1 cellular context compared by ENCODE assay signal in genomic region chr10:75399461-75400162, GRCh38.
TF ChIP-seq lines count a peak whose summit lies in the region.

No MANE protein-coding gene starts in this region.

TF ChIP-seq in HepG2, 621 proteins besides CTCF, POLR2A, EP300 and RAD21 (continued from another document and continues in another):
- no peak for TF ChIP-seq AKNA (CRISPR knock-in tag; IDR thresholded peaks at IDR 0.05; ENCODE audit: borderline replicate concordance)
- TF ChIP-seq PREB (CRISPR knock-in tag; IDR thresholded peaks at IDR 0.05): no peak
- TF ChIP-seq ZSCAN25 (CRISPR knock-in tag; IDR thresholded peaks at IDR 0.05): no peak
- TF ChIP-seq ZKSCAN5 (CRISPR knock-in tag; IDR thresholded peaks at IDR 0.05): no peak
- no peak; the same call in none of the 2 replicates for TF ChIP-seq ZNF777 (CRISPR knock-in tag; IDR thresholded peaks at IDR 0.05)
- no peak for TF ChIP-seq KAT2B (IDR thresholded peaks at IDR 0.05; ENCODE audit: borderline replicate concordance, low read depth, low read length)
- no peak for TF ChIP-seq HIVEP1 (CRISPR knock-in tag; IDR thresholded peaks at IDR 0.05)
- TF ChIP-seq SRSF4 (IDR thresholded peaks at IDR 0.05; ENCODE audit: low read depth, low read length, poor library complexity, severe bottlenecking): no peak
- no peak for TF ChIP-seq GMEB1 (CRISPR knock-in tag; IDR thresholded peaks at IDR 0.05; ENCODE audit: borderline replicate concordance)
- TF ChIP-seq ZSCAN29 (CRISPR knock-in tag; conservative IDR thresholded peaks at IDR 0.05): no peak
- no peak for TF ChIP-seq GRHL1 (CRISPR knock-in tag; conservative IDR thresholded peaks at IDR 0.05)
- TF ChIP-seq SOX6 (IDR thresholded peaks at IDR 0.05): no peak
- TF ChIP-seq SOX6 (CRISPR knock-in tag; IDR thresholded peaks at IDR 0.05): no peak; the same call in 1 of the 2 replicates
- TF ChIP-seq SIX1 (CRISPR knock-in tag; IDR thresholded peaks at IDR 0.05; ENCODE audit: borderline replicate concordance): no peak
- 0 out of 2 replicates have a peak, but pooled peaks have one; percentile 21 for TF ChIP-seq JUNB (CRISPR knock-in tag; IDR thresholded peaks at IDR 0.05; ENCODE audit: borderline replicate concordance)
- no peak for TF ChIP-seq ZNF660 (CRISPR knock-in tag; IDR thresholded peaks at IDR 0.05; ENCODE audit: borderline replicate concordance, low read depth)
- no peak for TF ChIP-seq ZNF432 (CRISPR knock-in tag; IDR thresholded peaks at IDR 0.05; ENCODE audit: borderline replicate concordance)
- TF ChIP-seq SALL2 (CRISPR knock-in tag; IDR thresholded peaks at IDR 0.05): 0 out of 2 replicates have a peak, but pooled peaks have one; percentile 50
- no peak for TF ChIP-seq KLF6 (CRISPR knock-in tag; IDR thresholded peaks at IDR 0.05)
- peak; percentile 66; the same call in 1 of the 2 replicates for TF ChIP-seq KMT2A (CRISPR knock-in tag; IDR thresholded peaks at IDR 0.05)
- TF ChIP-seq STAT6 (CRISPR knock-in tag; IDR thresholded peaks at IDR 0.05; ENCODE audit: borderline replicate concordance): no peak
- no peak for TF ChIP-seq ZNF326 (CRISPR knock-in tag; IDR thresholded peaks at IDR 0.05; ENCODE audit: borderline replicate concordance)
- TF ChIP-seq KLF16 (CRISPR knock-in tag; IDR thresholded peaks at IDR 0.05): no peak
- no peak for TF ChIP-seq MAFF (IDR thresholded peaks at IDR 0.05; ENCODE audit: low read depth, low read length)
- peak; percentile 49; the same call in 1 of the 2 replicates for TF ChIP-seq ZNF607 (CRISPR knock-in tag; IDR thresholded peaks at IDR 0.05; ENCODE audit: borderline replicate concordance)
- no peak for TF ChIP-seq FOXA3 (CRISPR knock-in tag; IDR thresholded peaks at IDR 0.05)
- no peak for TF ChIP-seq PTBP1 (IDR thresholded peaks at IDR 0.05; ENCODE audit: low read depth, low read length, poor library complexity, severe bottlenecking)
- TF ChIP-seq AGO2 (optimal IDR thresholded peaks at IDR 0.05; ENCODE audit: low read depth, low read length): peak; percentile 13
- no peak for TF ChIP-seq EHMT2 (IDR thresholded peaks at IDR 0.05; ENCODE audit: borderline replicate concordance, low read depth, low read length)
- no peak for TF ChIP-seq GFI1 (CRISPR knock-in tag; IDR thresholded peaks at IDR 0.05; ENCODE audit: borderline replicate concordance)
- TF ChIP-seq ARNT (IDR thresholded peaks at IDR 0.05): no peak
- TF ChIP-seq ZNF589 (CRISPR knock-in tag; conservative IDR thresholded peaks at IDR 0.05): peak; percentile 67; the same call in 1 of the 2 replicates
- no peak for TF ChIP-seq RBAK (CRISPR knock-in tag; IDR thresholded peaks at IDR 0.05)
- TF ChIP-seq ZBTB34 (CRISPR knock-in tag; IDR thresholded peaks at IDR 0.05): peak; percentile 54; the same call in 1 of the 2 replicates
- TF ChIP-seq GABPA (IDR thresholded peaks at IDR 0.05; ENCODE audit: low read depth, low read length): no peak
- no peak for TF ChIP-seq GABPA (CRISPR knock-in tag; IDR thresholded peaks at IDR 0.05; ENCODE audit: low read depth)
- TF ChIP-seq ZNF430 (CRISPR knock-in tag; IDR thresholded peaks at IDR 0.05): no peak
- TF ChIP-seq TFDP2 (CRISPR knock-in tag; IDR thresholded peaks at IDR 0.05): no peak
- peak; percentile 48; the same call in 1 of the 2 replicates for TF ChIP-seq SAP130 (CRISPR knock-in tag; IDR thresholded peaks at IDR 0.05; ENCODE audit: low read depth)
- no peak for TF ChIP-seq BCL6 (CRISPR knock-in tag; IDR thresholded peaks at IDR 0.05)
- no peak for TF ChIP-seq CHCHD3 (CRISPR knock-in tag; IDR thresholded peaks at IDR 0.05)
- peak; percentile 18 for TF ChIP-seq RBM39 (IDR thresholded peaks at IDR 0.05; ENCODE audit: low read depth, low read length, poor library complexity, severe bottlenecking)
- no peak for TF ChIP-seq ZNF354B (CRISPR knock-in tag; IDR thresholded peaks at IDR 0.05)
- no peak for TF ChIP-seq YY1 (IDR thresholded peaks at IDR 0.05; ENCODE audit: insufficient read depth, insufficient replicate concordance, low read depth, low read length)
- no peak for TF ChIP-seq SNAI1 (CRISPR knock-in tag; IDR thresholded peaks at IDR 0.05; ENCODE audit: borderline replicate concordance)
- no peak for TF ChIP-seq DZIP1 (CRISPR knock-in tag; IDR thresholded peaks at IDR 0.05)
- TF ChIP-seq SOX13 (IDR thresholded peaks at IDR 0.05): no peak
- no peak for TF ChIP-seq SOX13 (CRISPR knock-in tag; conservative IDR thresholded peaks at IDR 0.05 in 1 of 2, IDR thresholded peaks at IDR 0.05 in 1 of 2)
- TF ChIP-seq HDAC2 (CRISPR knock-in tag; IDR thresholded peaks at IDR 0.05): no peak
- TF ChIP-seq ZNF451 (CRISPR knock-in tag; IDR thresholded peaks at IDR 0.05): no peak
- TF ChIP-seq NFYB (CRISPR knock-in tag; IDR thresholded peaks at IDR 0.05): no peak
